23 cellular contexts compared by ENCODE assay signal in the genomic region with DNA sequence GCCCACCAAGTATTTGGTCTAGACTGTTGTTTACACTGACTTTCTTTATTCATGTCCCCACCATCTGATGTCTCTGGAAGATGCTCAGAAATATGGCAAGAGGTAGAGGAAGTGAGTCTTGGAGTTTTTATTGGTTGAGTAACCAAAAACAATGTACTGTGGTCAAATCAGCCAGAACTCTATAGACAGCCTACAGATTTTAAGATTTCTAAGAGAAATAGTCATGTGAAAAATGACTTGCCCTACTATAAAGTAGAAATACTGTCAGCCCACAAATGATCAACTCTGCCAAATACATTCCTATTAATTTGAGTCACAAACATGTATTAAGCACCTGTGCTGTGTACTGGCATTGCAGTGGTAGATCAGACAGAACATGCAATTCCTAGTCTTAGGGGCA.
A peak's percentile ranks its signal among the peaks of the same experiment; 100 is the strongest.
DNase-seq lines count a peak whose midpoint lies in the region; ATAC-seq and TF ChIP-seq lines count a peak whose summit lies in the region.
"Had no signal": no experiment of that assay in that cellular context is flagged by ENCODE, and none has a peak within 500 bp of the region (broad histone marks: within the 10 kb centered on the region; RNA-seq: fewer than 3 reads in every experiment).

No MANE protein-coding gene starts in this region.

- TF ChIP-seq CTCF in astrocyte of the cerebellum (IDR thresholded peaks at IDR 0.05; ENCODE audit: low read depth, low read length, missing control alignments) (no peak), kidney epithelial cell (IDR thresholded peaks at IDR 0.05; ENCODE audit: insufficient read depth, low read length, poor library complexity, severe bottlenecking) (no peak), BE2C (IDR thresholded peaks at IDR 0.05; ENCODE audit: low read depth, low read length) (no peak), esophagus squamous epithelium (IDR thresholded peaks at IDR 0.05) (no peak)

- no peaks in the 10 kb centered on the region for H3K4me1 ChIP-seq in BE2C
- peaks cover 0 to 5% (median 0%) of the 10 kb centered on the region in 3 donors for H3K4me1 ChIP-seq in esophagus squamous epithelium

- ATAC-seq in GM19397 (IDR thresholded peaks at IDR 0.05; ENCODE audit: unreplicated experiment), result no peak
- ATAC-seq: stimulated activated naive CD8-positive, alpha-beta T cell treated with anti-CD3 and anti-CD28 coated beads, Interleukin-15, Interleukin-2, amounts not matched to agents 100 U/mL and 50 U/mL, for 24 hours; T-helper 17 cell had no signal

- in situ Hi-C loops in astrocyte of the cerebellum (cut with HindIII; ENCODE audit: low sequenced_read_pairs), result no loop called here

- H3K36me3 ChIP-seq in kidney epithelial cell (ENCODE audit: control insufficient read depth, insufficient read depth, low read length) (no peaks in the 10 kb centered on the region), BE2C (no peaks in the 10 kb centered on the region), esophagus squamous epithelium (no peaks in the 10 kb centered on the region)
- H3K36me3 ChIP-seq: ovary, tibial nerve had no signal

- H3K27me3 ChIP-seq in kidney epithelial cell (ENCODE audit: control insufficient read depth, insufficient read depth, low read length), result no peaks in the 10 kb centered on the region
- H3K27me3 ChIP-seq in BE2C, result no peaks in the 10 kb centered on the region
- H3K27me3 ChIP-seq in esophagus squamous epithelium, result no peaks in the 10 kb centered on the region
- H3K27me3 ChIP-seq: ovary, tibial nerve had no signal

- DNase-seq in ELR (ENCODE audit: low read depth) (peak; percentile 47), HCEC 1CT (peak; percentile 48), astrocyte of the cerebellum (ENCODE audit: low read depth) (peak; percentile 22), kidney epithelial cell (ENCODE audit: low read depth) (peak; percentile 56), BE2C (no peak), esophagus squamous epithelium (lab: John Stamatoyannopoulos, UW) (no peak), NCI-H524 (lab: John Stamatoyannopoulos, UW) (no peak)
- DNase-seq: activated CD4-positive, alpha-beta T cell treated with anti-CD3 and anti-CD28 coated beads, Interleukin-2, amount 50 U/mL, for 48 hours; activated naive CD4-positive, alpha-beta T cell treated with anti-CD3 and anti-CD28 coated beads for 36 hours; activated T-cell treated with anti-CD3 and anti-CD28 coated beads, Interleukin-2, amount 50 U/mL, for 1 hour; aorta; DND-41; effector CD8-positive, alpha-beta T cell; hippocampal formation; KG1; kidney; ovary; PC-9; stimulated activated CD4-positive, alpha-beta T cell treated with anti-CD3 and anti-CD28 coated beads, Interleukin-1b, Interleukin-23, amount 100 ng/mL, for 48 hours; stimulated activated naive CD8-positive, alpha-beta T cell treated with anti-CD3 and anti-CD28 coated beads, Interleukin-15, Interleukin-2, amounts not matched to agents 100 U/mL and 50 U/mL, for 24 hours; T-helper 17 cell had no signal

- intact Hi-C loops in esophagus squamous epithelium (cut with DNase I), result no loop called here

- no peak overlapping the region for H3K27ac ChIP-seq in esophagus squamous epithelium
- H3K27ac ChIP-seq: ovary, PC-9, tibial nerve had no signal

- no peak for TF ChIP-seq POLR2A in esophagus squamous epithelium (IDR thresholded peaks at IDR 0.05)

- no peak overlapping the region for H3K4me3 ChIP-seq in astrocyte of the cerebellum (ENCODE audit: low read depth, low read length)
- no peak overlapping the region for H3K4me3 ChIP-seq in kidney epithelial cell (ENCODE audit: low read depth, low read length)
- no peak overlapping the region for H3K4me3 ChIP-seq in BE2C (ENCODE audit: low read depth, low read length)
- no peak overlapping the region for H3K4me3 ChIP-seq in esophagus squamous epithelium
- H3K4me3 ChIP-seq: ovary, PC-9, tibial nerve had no signal

- no peaks in the 10 kb centered on the region for H3K9me3 ChIP-seq in BE2C
- H3K9me3 ChIP-seq in esophagus squamous epithelium, result no peaks in the 10 kb centered on the region
- H3K9me3 ChIP-seq: ovary, tibial nerve had no signal

Comparison
In these comparisons a context has a peak if more than half of its experiments do, and no peak if none do; other contexts are left out.
1. DNase-seq: peak in ELR (single experiment), HCEC 1CT (single experiment), astrocyte of the cerebellum (single experiment) and kidney epithelial cell (single experiment); none in BE2C (single experiment), esophagus squamous epithelium (single experiment) and NCI-H524 (0 of 2).